ENCODE assay signal across 4 cellular contexts in genomic region chr1:143796369-143796768, GRCh38.
DNase-seq lines count a peak whose midpoint lies in the region; ATAC-seq, FAIRE-seq and TF ChIP-seq lines count a peak whose summit lies in the region.
"Not testable (repeated sequence)": the region's sequence is repeated elsewhere in the genome, so short reads cannot be mapped to it uniquely, and the experiment has no call there.

No MANE protein-coding gene starts in this region.

- intact Hi-C loops in K562 (cut with micrococcal nuclease); body of pancreas (cut with DNase I); left colon (cut with DNase I, micrococcal nuclease); pancreas (cut with DNase I): not testable (repeated sequence)

- FAIRE-seq in K562 (lab: Jason Lieb, UNC); pancreas (lab: Jason Lieb, UNC): not testable (repeated sequence)

- not testable (repeated sequence) for TF ChIP-seq EP300 in K562 (IDR thresholded peaks at IDR 0.05; ENCODE audit: low read length)

- BruUV-seq in K562 (replicated peaks; lab: Mats Ljungman, UMichigan), result not testable (repeated sequence)

- ATAC-seq in K562, result peak; percentile 28; the same call in 1 of the 3 replicates
- ATAC-seq in body of pancreas, result peak; percentile 64
- peak; percentile 44 for ATAC-seq in left colon
- ATAC-seq in pancreas, result peak in 3 of 4 donors; percentile 46 to 75 (median 64)

- not testable (repeated sequence) for H3K4me1 ChIP-seq in K562 (replicated peaks in 1 of 2; ENCODE audit: control insufficient read depth in 2 of 2, insufficient read depth in 2 of 2, low read length in 2 of 2); body of pancreas; pancreas

- DNase-seq in K562 (ENCODE audit: extremely low read depth in 1 of 4, low spot score in 3 of 4); body of pancreas; left colon; pancreas: not testable (repeated sequence)

- H3K9me1 ChIP-seq in K562 (ENCODE audit: control insufficient read depth, insufficient read depth, low read length), result not testable (repeated sequence)

- WGBS in K562 (ENCODE audit: insufficient coverage, low coverage, missing lambda C conversion rate), result no CpG with 5 or more reads among the region's 3 CpGs
- WGBS in body of pancreas, 2 donors, result no CpG with 5 or more reads among the region's 3 CpGs
- WGBS in pancreas, 2 donors, result no CpG with 5 or more reads among the region's 3 CpGs

- H3K9ac ChIP-seq in K562 (ENCODE audit: insufficient read depth in 1 of 2, low read depth in 2 of 2, low read length in 2 of 2), result not testable (repeated sequence)

- not testable (repeated sequence) for TF ChIP-seq RAD21 in K562 (CRISPR knock-in tag; conservative IDR thresholded peaks at IDR 0.05 in 1 of 2, IDR thresholded peaks at IDR 0.05 in 1 of 2)

- CTCF ChIA-PET in K562 (lab: Yijun Ruan, JAX; ENCODE audit: low intra/inter-chr PET ratio), result not testable (repeated sequence)

- H3K9me3 ChIP-seq in K562 (replicated peaks; ENCODE audit: control insufficient read depth, insufficient read depth, low read depth, low read length); body of pancreas; pancreas: not testable (repeated sequence)

- TF ChIP-seq CTCF in K562 (IDR thresholded peaks at IDR 0.05 in 2 of 3, conservative IDR thresholded peaks at IDR 0.05 in 1 of 3; ENCODE audit: insufficient read depth in 2 of 3, low read depth in 1 of 3, low read length in 3 of 3); body of pancreas (IDR thresholded peaks at IDR 0.05); pancreas (IDR thresholded peaks at IDR 0.05): not testable (repeated sequence)

- not testable (repeated sequence) for H3K27ac ChIP-seq in K562 (ENCODE audit: extremely low read depth, low read depth, low read length); body of pancreas; pancreas

- not testable (repeated sequence) for H3K27me3 ChIP-seq in K562 (ENCODE audit: control insufficient read depth in 2 of 2, insufficient read depth in 2 of 2, low read length in 2 of 2); body of pancreas; pancreas

- not testable (repeated sequence) for H3K4me2 ChIP-seq in K562 (ENCODE audit: insufficient read depth, low read length)

- not testable (repeated sequence) for H3K36me3 ChIP-seq in K562 (ENCODE audit: control insufficient read depth, insufficient read depth, low read length); body of pancreas (replicated peaks in 1 of 2; ENCODE audit: insufficient read depth in 1 of 2, low read depth in 2 of 2); pancreas

- H3K4me3 ChIP-seq in K562, body of pancreas, pancreas: not testable (repeated sequence)

- not testable (repeated sequence) for H2AFZ ChIP-seq in K562 (ENCODE audit: low read depth, low read length)

- not testable (repeated sequence) for H4K20me1 ChIP-seq in K562 (replicated peaks; ENCODE audit: control insufficient read depth, insufficient read depth, low read length)

- in situ Hi-C loops in K562 (cut with MboI), result not testable (repeated sequence)

- not testable (repeated sequence) for TF ChIP-seq POLR2A in K562 (conservative IDR thresholded peaks at IDR 0.05); body of pancreas (IDR thresholded peaks at IDR 0.05)

- H3K79me2 ChIP-seq in K562 (ENCODE audit: control insufficient read depth, insufficient read depth, low read length), result not testable (repeated sequence)

- POLR2A ChIA-PET in K562 (lab: Yijun Ruan, JAX), result not testable (repeated sequence)
